Comparison of ENCODE assay signal across 20 cellular contexts in genomic region chr19:296476-297225, GRCh38. TPM values are rescaled to one million over a fixed set of nuclear protein-coding genes. Genes with fewer than 3 reads are reported as not detected.
A peak's percentile ranks its signal among the peaks of the same experiment; 100 is the strongest.
DNase-seq lines count a peak whose midpoint lies in the region; ATAC-seq and TF ChIP-seq lines count a peak whose summit lies in the region.
"Had no signal": no experiment of that assay in that cellular context is flagged by ENCODE, and none has a peak within 500 bp of the region (broad histone marks: within the 10 kb centered on the region; RNA-seq: fewer than 3 reads in every experiment).

No MANE protein-coding gene starts in this region.

- peaks cover 24% of the 10 kb centered on the region for H3K4me1 ChIP-seq in upper lobe of right lung
- H3K4me1 ChIP-seq: SJCRH30 had no signal

- DNase-seq in WTC11 (ENCODE audit: low spot score), result no peak
- DNase-seq in left cardiac atrium, result no peak
- DNase-seq in neural crest cell (ENCODE audit: low read depth, low spot score), result no peak
- peak; percentile 83 for DNase-seq in upper lobe of right lung
- no peak for DNase-seq in HCEC 1CT
- no peak for DNase-seq in stimulated activated CD4-positive, alpha-beta T cell treated with anti-CD3 and anti-CD28 coated beads, Interleukin-15, amount 100 ng/mL, for 24 hours
- DNase-seq: activated CD8-positive, alpha-beta memory T cell treated with anti-CD3 and anti-CD28 coated beads for 24 hours; activated naive CD8-positive, alpha-beta T cell treated with anti-CD3 and anti-CD28 coated beads, Interleukin-2, amount 10 ng/mL, durations not matched to agents 7 days and 5 days; brain microvascular endothelial cell; COR-L47; NCI-H1105; NCI-H69; SJCRH30; stimulated activated CD4-positive, alpha-beta T cell treated with anti-CD3 and anti-CD28 coated beads, Interleukin-1b, Interleukin-23, amount 100 ng/mL, for 48 hours; stimulated activated naive CD8-positive, alpha-beta T cell treated with anti-CD3 and anti-CD28 coated beads, Interleukin-15, amount 100 ng/mL, for 72 hours had no signal

- ATAC-seq in WTC11 (no peak), left cardiac atrium (peak; percentile 23 to 71), upper lobe of right lung (peak; percentile 93), HG02840 (IDR thresholded peaks at IDR 0.05; ENCODE audit: low FRiP score, unreplicated experiment) (no peak)
- ATAC-seq: activated CD4-positive, CD25-positive, alpha-beta regulatory T cell treated with anti-CD3 and anti-CD28 coated beads, Interleukin-2, amount 50 U/mL, for 24 hours; stimulated activated naive CD8-positive, alpha-beta T cell treated with anti-CD3 and anti-CD28 coated beads, Interleukin-15, amount 100 ng/mL, for 72 hours had no signal

- no peaks in the 10 kb centered on the region for H3K36me3 ChIP-seq in upper lobe of right lung
- H3K36me3 ChIP-seq: brain microvascular endothelial cell, neutrophil, SJCRH30 had no signal

- no peak overlapping the region for H3K4me3 ChIP-seq in upper lobe of right lung
- H3K4me3 ChIP-seq: SJCRH30 had no signal

- H3K4me3 Mint-ChIP-seq in WTC11, result no peak overlapping the region
- H3K4me3 Mint-ChIP-seq in neural crest cell, result peak overlapping the region; percentile 22
- H3K4me3 Mint-ChIP-seq: activated naive CD8-positive, alpha-beta T cell treated with anti-CD3 and anti-CD28 coated beads, Interleukin-2, amount 10 ng/mL, durations not matched to agents 7 days and 5 days; stimulated activated naive CD8-positive, alpha-beta T cell treated with anti-CD3 and anti-CD28 coated beads, Interleukin-15, amount 100 ng/mL, for 72 hours; T-helper 2 cell treated with Interferon-gamma antibody and Interleukin-4, amounts not matched to agents 5 μg/mL and 100 μg/mL, for 36 hours had no signal

- peaks cover 34% of the 10 kb centered on the region for H3K27me3 ChIP-seq in upper lobe of right lung
- H3K27me3 ChIP-seq: SJCRH30 had no signal

- H3K9me3 Mint-ChIP-seq in WTC11, result no peaks in the 10 kb centered on the region
- no peaks in the 10 kb centered on the region for H3K9me3 Mint-ChIP-seq in neural crest cell
- H3K9me3 Mint-ChIP-seq: activated naive CD8-positive, alpha-beta T cell treated with anti-CD3 and anti-CD28 coated beads, Interleukin-2, amount 10 ng/mL, durations not matched to agents 7 days and 5 days; stimulated activated naive CD8-positive, alpha-beta T cell treated with anti-CD3 and anti-CD28 coated beads, Interleukin-15, amount 100 ng/mL, for 72 hours; T-helper 2 cell treated with Interferon-gamma antibody and Interleukin-4, amounts not matched to agents 5 μg/mL and 100 μg/mL, for 36 hours had no signal

- no peak overlapping the region for H3K27ac ChIP-seq in upper lobe of right lung
- H3K27ac ChIP-seq: brain microvascular endothelial cell, KMS-11, neutrophil, SJCRH30 had no signal

- intact Hi-C loops in left cardiac atrium (cut with DNase I) (no loop called here), upper lobe of right lung (cut with DNase I) (no loop called here)

- POLR2A ChIA-PET in WTC11 (lab: Charles Lee), result interaction anchor here (0.6 to 0.7 kb wide), 2 partner anchors 381 to 392 kb away, joined by 3 read pairs; no protein-coding TSS in a partner anchor

- H3K27ac Mint-ChIP-seq in WTC11, result peak overlapping the region; percentile 23; the same call in 1 of the 2 replicates
- H3K27ac Mint-ChIP-seq in neural crest cell (ENCODE audit: unreplicated experiment), result no peak overlapping the region
- H3K27ac Mint-ChIP-seq: activated naive CD8-positive, alpha-beta T cell treated with anti-CD3 and anti-CD28 coated beads, Interleukin-2, amount 10 ng/mL, durations not matched to agents 7 days and 5 days; stimulated activated naive CD8-positive, alpha-beta T cell treated with anti-CD3 and anti-CD28 coated beads, Interleukin-15, amount 100 ng/mL, for 72 hours; T-helper 2 cell treated with Interferon-gamma antibody and Interleukin-4, amounts not matched to agents 5 μg/mL and 100 μg/mL, for 36 hours had no signal

- peaks cover 13% of the 10 kb centered on the region for H3K27me3 Mint-ChIP-seq in WTC11 (ENCODE audit: low read depth)
- H3K27me3 Mint-ChIP-seq in neural crest cell (ENCODE audit: low read depth), result peaks cover 52% of the 10 kb centered on the region

- TF ChIP-seq CTCF in WTC11 (IDR thresholded peaks at IDR 0.05) (no peak), neural crest cell (conservative IDR thresholded peaks at IDR 0.05) (no peak), upper lobe of right lung (IDR thresholded peaks at IDR 0.05) (no peak)

- H3K4me1 Mint-ChIP-seq in WTC11, result peaks cover 26% of the 10 kb centered on the region
- peaks cover 18% of the 10 kb centered on the region for H3K4me1 Mint-ChIP-seq in neural crest cell
- H3K4me1 Mint-ChIP-seq: activated naive CD8-positive, alpha-beta T cell treated with anti-CD3 and anti-CD28 coated beads, Interleukin-2, amount 10 ng/mL, durations not matched to agents 7 days and 5 days had no signal

- no peaks in the 10 kb centered on the region for H3K36me3 Mint-ChIP-seq in WTC11
- no peaks in the 10 kb centered on the region for H3K36me3 Mint-ChIP-seq in neural crest cell (ENCODE audit: low read depth)
- H3K36me3 Mint-ChIP-seq: activated naive CD8-positive, alpha-beta T cell treated with anti-CD3 and anti-CD28 coated beads, Interleukin-2, amount 10 ng/mL, durations not matched to agents 7 days and 5 days had no signal

- H3K9me3 ChIP-seq in upper lobe of right lung, result no peaks in the 10 kb centered on the region
- H3K9me3 ChIP-seq: neutrophil, SJCRH30 had no signal

- CTCF ChIA-PET in WTC11 (lab: Charles Lee), result interaction anchor here (1.0 to 2.8 kb wide), 8 partner anchors 8 to 214 kb away, joined by 3 to 12 read pairs (median 4); no protein-coding TSS in a partner anchor

TF ChIP-seq in WTC11, 78 proteins besides CTCF, POLR2A, EP300 and RAD21 (continues in another document):
- TF ChIP-seq TCF7 (CRISPR knock-in tag; IDR thresholded peaks at IDR 0.05; ENCODE audit: low read depth), result no peak
- no peak for TF ChIP-seq ZNF512 (CRISPR knock-in tag; IDR thresholded peaks at IDR 0.05; ENCODE audit: borderline replicate concordance)
- TF ChIP-seq IRF2 (CRISPR knock-in tag; IDR thresholded peaks at IDR 0.05; ENCODE audit: borderline replicate concordance, low read depth), result no peak
- no peak for TF ChIP-seq ZNF121 (CRISPR knock-in tag; IDR thresholded peaks at IDR 0.05)
- no peak for TF ChIP-seq MLX (CRISPR knock-in tag; IDR thresholded peaks at IDR 0.05)
- no peak for TF ChIP-seq ERG (CRISPR knock-in tag; IDR thresholded peaks at IDR 0.05)
- TF ChIP-seq CREM (CRISPR knock-in tag; IDR thresholded peaks at IDR 0.05), result no peak
- TF ChIP-seq MAX (CRISPR knock-in tag; IDR thresholded peaks at IDR 0.05), result no peak

RNA-seq across cellular contexts. Expression of gene PLPP2, which starts 5.4 kb away (rescaled TPM):
- total RNA-seq in WTC11 (2021) (78.7 to 102 TPM (median 99.6 TPM) in 3 replicates), left cardiac atrium (under 1 TPM; 0.76 to 0.85 TPM), neural crest cell (0.89 and 1.1 TPM in 2 replicates), upper lobe of right lung (5.7 TPM)
- total RNA-seq: activated naive CD8-positive, alpha-beta T cell treated with anti-CD3 and anti-CD28 coated beads, Interleukin-2, amount 10 ng/mL, durations not matched to agents 7 days and 5 days had no signal

RNA-seq across cellular contexts. Expression of gene MIER2, which starts 47.9 kb away (rescaled TPM):
- total RNA-seq in WTC11 (2021), result 56.3 to 63.6 TPM (median 60.9 TPM) in 3 replicates
- 10 to 100 TPM; 18.2 to 25.0 TPM for total RNA-seq in left cardiac atrium
- total RNA-seq in neural crest cell, result 43.8 and 45.8 TPM in 2 replicates
- total RNA-seq in upper lobe of right lung, result 43.1 TPM

Comparison
In these comparisons a context has a peak if more than half of its experiments do, and no peak if none do; other contexts are left out.
1. ATAC-seq: peak in left cardiac atrium (2 of 2) and upper lobe of right lung (single experiment); none in WTC11 (single experiment) and HG02840 (single experiment).
2. RNA of gene PLPP2, which starts 5.4 kb away (total RNA-seq): 78.7 to 102 TPM in WTC11; 5.7 TPM in upper lobe of right lung (single experiment), 0.89 to 1.1 TPM in neural crest cell and 0.76 to 0.85 TPM in left cardiac atrium; every median in the first group is over 10 times any median in the second.